Comparison of ENCODE assay signal across 13 cellular contexts in genomic region chr18:48713302-48713701, GRCh38.
DNase-seq lines count a peak whose midpoint lies in the region; ATAC-seq and TF ChIP-seq lines count a peak whose summit lies in the region.
"Had no signal": no experiment of that assay in that cellular context is flagged by ENCODE, and none has a peak within 500 bp of the region (broad histone marks: within the 10 kb centered on the region; RNA-seq: fewer than 3 reads in every experiment).

No MANE protein-coding gene starts in this region.

- H3K4me3 Mint-ChIP-seq in memory B cell, result no peak overlapping the region
- H3K4me3 Mint-ChIP-seq: activated naive CD8-positive, alpha-beta T cell treated with anti-CD3 and anti-CD28 coated beads, Interleukin-2, amount 10 ng/mL, durations not matched to agents 7 days and 5 days; activated T-cell treated with anti-CD3 and anti-CD28 coated beads, Interleukin-2, amount 50 U/mL, for 4 hours had no signal

- H3K27me3 ChIP-seq in body of pancreas (no peaks in the 10 kb centered on the region), spleen (replicated peaks in 1 of 7) (no peaks in the 10 kb centered on the region)
- H3K27me3 ChIP-seq: Peyer's patch had no signal

- ATAC-seq in body of pancreas, result peak; percentile 51
- ATAC-seq in memory B cell (ENCODE audit: low read depth), result no peak
- no peak for ATAC-seq in GM21717 (IDR thresholded peaks at IDR 0.05; ENCODE audit: unreplicated experiment)
- no peak for ATAC-seq in HG03439 (IDR thresholded peaks at IDR 0.05; ENCODE audit: unreplicated experiment)
- ATAC-seq: activated T-cell treated with anti-CD3 and anti-CD28 coated beads, Interleukin-2, amount 50 U/mL, for 4 hours had no signal

- H3K4me1 ChIP-seq in body of pancreas (no peaks in the 10 kb centered on the region), spleen (peaks cover 0 to 53% (median 21%) of the 10 kb centered on the region in 6 donors)

- H3K27ac ChIP-seq in body of pancreas, result peak overlapping the region in 1 of 4 donors; percentile 6
- H3K27ac ChIP-seq in spleen, result no peak overlapping the region
- H3K27ac ChIP-seq: Peyer's patch had no signal

- H3K4me3 ChIP-seq in body of pancreas, result no peak overlapping the region
- no peak overlapping the region for H3K4me3 ChIP-seq in fibroblast of villous mesenchyme (ENCODE audit: low read depth, low read length)
- H3K4me3 ChIP-seq in spleen, result no peak overlapping the region
- H3K4me3 ChIP-seq: Peyer's patch had no signal

- H3K27ac Mint-ChIP-seq in memory B cell, result peak overlapping the region; percentile 47
- H3K27ac Mint-ChIP-seq: activated naive CD8-positive, alpha-beta T cell treated with anti-CD3 and anti-CD28 coated beads, Interleukin-2, amount 10 ng/mL, durations not matched to agents 7 days and 5 days had no signal

- TF ChIP-seq CTCF in body of pancreas (IDR thresholded peaks at IDR 0.05) (no peak), fibroblast of villous mesenchyme (IDR thresholded peaks at IDR 0.05; ENCODE audit: insufficient read depth, low read depth, low read length) (no peak), spleen (IDR thresholded peaks at IDR 0.05 in 8 of 11, conservative IDR thresholded peaks at IDR 0.05 in 3 of 11) (no peak)

- H3K4me1 Mint-ChIP-seq in memory B cell, result peaks cover 7% of the 10 kb centered on the region

- peaks cover 2% of the 10 kb centered on the region for H3K27me3 Mint-ChIP-seq in memory B cell

- intact Hi-C loops in body of pancreas (cut with DNase I), result no loop called here
- intact Hi-C loops in spleen (cut with DNase I; ENCODE audit: low total_unique reads), result no loop called here

- DNase-seq in body of pancreas, result peak in 3 of 4 donors; percentile 17 to 35 (median 18)
- DNase-seq in fibroblast of villous mesenchyme (ENCODE audit: low read depth), result peak; percentile 31
- DNase-seq in memory B cell (ENCODE audit: low spot score in 2 of 2), result no peak
- DNase-seq in spleen, result peak; percentile 76
- no peak for DNase-seq in DMS53 treated with DMSO at 0.1 percent for 48 hours (lab: John Stamatoyannopoulos, UW; ENCODE audit: unreplicated experiment)
- no peak for DNase-seq in SKM-1 treated with dmso at 0.1 percent for 144 hours (lab: John Stamatoyannopoulos, UW; ENCODE audit: unreplicated experiment)
- DNase-seq: activated CD4-positive, alpha-beta T cell treated with anti-CD3 and anti-CD28 coated beads, Interleukin-2, amount 50 U/mL, for 1 hour; activated naive CD8-positive, alpha-beta T cell treated with anti-CD3 and anti-CD28 coated beads, Interleukin-2, amount 10 ng/mL, durations not matched to agents 7 days and 5 days; activated T-cell treated with anti-CD3 and anti-CD28 coated beads, Interleukin-2, amount 50 U/mL, for 4 hours; NCI-H82; Peyer's patch had no signal

- H3K36me3 ChIP-seq in body of pancreas (replicated peaks in 1 of 2; ENCODE audit: insufficient read depth in 1 of 2, low read depth in 2 of 2), result no peaks in the 10 kb centered on the region
- H3K36me3 ChIP-seq in spleen, result peaks cover 0 to under 1% (median 0%) of the 10 kb centered on the region in 6 donors
- H3K36me3 ChIP-seq: Peyer's patch had no signal

- WGBS in body of pancreas, 2 donors, result 97 to 98% methylated on average over 12 to 13 of the region's 13 CpGs
- 74 to 84% (median 82%) methylated on average over 13 of the region's 13 CpGs for WGBS in spleen, 5 donors

- no peaks in the 10 kb centered on the region for H3K9me3 Mint-ChIP-seq in memory B cell
- H3K9me3 Mint-ChIP-seq: activated naive CD8-positive, alpha-beta T cell treated with anti-CD3 and anti-CD28 coated beads, Interleukin-2, amount 10 ng/mL, durations not matched to agents 7 days and 5 days; activated T-cell treated with anti-CD3 and anti-CD28 coated beads, Interleukin-2, amount 50 U/mL, for 4 hours had no signal

- TF ChIP-seq POLR2A in body of pancreas (IDR thresholded peaks at IDR 0.05), result no peak
- TF ChIP-seq POLR2A in spleen (IDR thresholded peaks at IDR 0.05), result no peak

- H3K36me3 Mint-ChIP-seq in memory B cell, result peaks cover 2% of the 10 kb centered on the region
- H3K36me3 Mint-ChIP-seq: activated naive CD8-positive, alpha-beta T cell treated with anti-CD3 and anti-CD28 coated beads, Interleukin-2, amount 10 ng/mL, durations not matched to agents 7 days and 5 days had no signal

- no peaks in the 10 kb centered on the region for H3K9me3 ChIP-seq in body of pancreas
- no peaks in the 10 kb centered on the region for H3K9me3 ChIP-seq in spleen
- H3K9me3 ChIP-seq: Peyer's patch had no signal

Comparison
In these comparisons a context has a peak if more than half of its experiments do, and no peak if none do; other contexts are left out.
1. DNase-seq: peak in body of pancreas (3 of 4), fibroblast of villous mesenchyme (single experiment) and spleen (single experiment); none in memory B cell (0 of 2), DMS53 treated with DMSO at 0.1 percent for 48 hours (single experiment) and SKM-1 treated with dmso at 0.1 percent for 144 hours (single experiment).